ENCODE assay signal across 14 cellular contexts in genomic region chr6:34393968-34394305, GRCh38. TPM values are rescaled to one million over a fixed set of nuclear protein-coding genes. Genes with fewer than 3 reads are reported as not detected.
DNase-seq lines count a peak whose midpoint lies in the region; ATAC-seq and TF ChIP-seq lines count a peak whose summit lies in the region.
"Had no signal": no experiment of that assay in that cellular context is flagged by ENCODE, and none has a peak within 500 bp of the region (broad histone marks: within the 10 kb centered on the region; RNA-seq: fewer than 3 reads in every experiment).

No MANE protein-coding gene starts in this region.

- H3K4me3 ChIP-seq in Karpas-422 (ENCODE audit: low read length): peak overlapping the region; percentile 2; the same call in 1 of the 2 replicates
- H3K4me3 ChIP-seq in psoas muscle: peak overlapping the region; percentile 76
- H3K4me3 ChIP-seq in GM23248: no peak overlapping the region

- peak overlapping the region; percentile 97 for H3K4me3 Mint-ChIP-seq in activated naive CD4-positive, alpha-beta T cell treated with anti-CD3 and anti-CD28 coated beads, Interleukin-2, amount 50 U/mL, for 24 hours
- peak overlapping the region; percentile 12 for H3K4me3 Mint-ChIP-seq in chondrocyte (ENCODE audit: unreplicated experiment)

- no peak for DNase-seq in activated naive CD4-positive, alpha-beta T cell treated with Interleukin-2 at 50 U/mL for 16 hours
- DNase-seq in Karpas-422 (no peak), chondrocyte (ENCODE audit: low spot score) (no peak), psoas muscle (no peak), HCEC 1CT (no peak), GM23248 (no peak)
- DNase-seq in stimulated activated CD4-positive, alpha-beta T cell treated with anti-CD3 and anti-CD28 coated beads, Interleukin-2, amount 100 ng/mL, for 24 hours: no peak
- DNase-seq: activated effector memory CD4-positive, alpha-beta T cell treated with Interleukin-2 at 50 U/mL for 16 hours; spleen; substantia nigra had no signal

- peaks cover 19% of the 10 kb centered on the region for H3K4me1 Mint-ChIP-seq in activated naive CD4-positive, alpha-beta T cell treated with anti-CD3 and anti-CD28 coated beads, Interleukin-2, amount 50 U/mL, for 24 hours
- peaks cover 15% of the 10 kb centered on the region for H3K4me1 Mint-ChIP-seq in chondrocyte (ENCODE audit: low read depth)

- H3K9me3 ChIP-seq in Karpas-422 (ENCODE audit: low read length) (peaks cover 3% of the 10 kb centered on the region), psoas muscle (peaks cover 9% of the 10 kb centered on the region), GM23248 (ENCODE audit: low read depth) (no peaks in the 10 kb centered on the region)

- H4K20me1 ChIP-seq in Karpas-422 (ENCODE audit: insufficient read depth, low read depth, low read length): no peaks in the 10 kb centered on the region
- H4K20me1 ChIP-seq in GM23248 (ENCODE audit: insufficient read depth): no peaks in the 10 kb centered on the region; the same call in 1 of the 2 replicates

- H3K36me3 ChIP-seq in Karpas-422 (ENCODE audit: insufficient read depth, low read length) (no peaks in the 10 kb centered on the region; the same call in 1 of the 2 replicates), psoas muscle (ENCODE audit: insufficient read depth in 1 of 2, low read depth in 1 of 2) (no peaks in the 10 kb centered on the region), GM23248 (ENCODE audit: low read depth) (no peaks in the 10 kb centered on the region)
- H3K36me3 ChIP-seq: spleen had no signal

- peak overlapping the region; percentile 90 for H3K27ac ChIP-seq in Karpas-422 (ENCODE audit: low read length)
- peak overlapping the region; percentile 38 for H3K27ac ChIP-seq in psoas muscle
- H3K27ac ChIP-seq in GM23248: no peak overlapping the region

- no peaks in the 10 kb centered on the region for H3K9me3 Mint-ChIP-seq in activated naive CD4-positive, alpha-beta T cell treated with anti-CD3 and anti-CD28 coated beads, Interleukin-2, amount 50 U/mL, for 24 hours
- H3K9me3 Mint-ChIP-seq in chondrocyte (ENCODE audit: low read depth): peaks cover 8% of the 10 kb centered on the region

- H3K9ac ChIP-seq in Karpas-422 (ENCODE audit: low read length) (no peak overlapping the region; the same call in 1 of the 2 replicates), GM23248 (no peak overlapping the region)

- in situ Hi-C loops in GM23248 (cut with MboI): no loop called here

- H3K36me3 Mint-ChIP-seq in activated naive CD4-positive, alpha-beta T cell treated with anti-CD3 and anti-CD28 coated beads, Interleukin-2, amount 50 U/mL, for 24 hours: no peaks in the 10 kb centered on the region
- H3K36me3 Mint-ChIP-seq in chondrocyte (ENCODE audit: low read depth): peaks cover 1% of the 10 kb centered on the region

- H2AFZ ChIP-seq in Karpas-422 (ENCODE audit: low read length): no peak overlapping the region
- no peak overlapping the region for H2AFZ ChIP-seq in GM23248

- H3K27me3 ChIP-seq in Karpas-422 (ENCODE audit: low read length) (no peaks in the 10 kb centered on the region), psoas muscle (ENCODE audit: insufficient read depth in 3 of 3, low read length in 2 of 3) (no peaks in the 10 kb centered on the region), GM23248 (replicated peaks; ENCODE audit: insufficient read depth) (no peaks in the 10 kb centered on the region)
- H3K27me3 ChIP-seq: spleen had no signal

- H3K9me2 ChIP-seq in Karpas-422 (replicated peaks; ENCODE audit: insufficient read depth, low read length) (no peaks in the 10 kb centered on the region), GM23248 (ENCODE audit: insufficient read depth) (no peaks in the 10 kb centered on the region)

- WGBS in psoas muscle, 3 donors: 84 to 94% (median 87%) methylated on average over 3 of the region's 3 CpGs
- WGBS in GM23248 (ENCODE audit: low coverage in 1 of 2, low lambda C conversion rate in 2 of 2, missing lambda C conversion rate in 2 of 2), 2 experiments: 82 to 90% methylated on average over 3 of the region's 3 CpGs

- H3K27me3 Mint-ChIP-seq in activated naive CD4-positive, alpha-beta T cell treated with anti-CD3 and anti-CD28 coated beads, Interleukin-2, amount 50 U/mL, for 24 hours: no peaks in the 10 kb centered on the region
- no peaks in the 10 kb centered on the region for H3K27me3 Mint-ChIP-seq in chondrocyte (ENCODE audit: low read depth)

- H3F3A ChIP-seq in GM23248 (ENCODE audit: insufficient read depth): peaks cover 11% of the 10 kb centered on the region

- peaks cover 38% of the 10 kb centered on the region for H3K79me2 ChIP-seq in Karpas-422 (ENCODE audit: low read length)
- H3K79me2 ChIP-seq in GM23248 (ENCODE audit: insufficient read depth): peaks cover 33% of the 10 kb centered on the region

- H3K4me1 ChIP-seq in Karpas-422 (ENCODE audit: low read length): peaks cover 22% of the 10 kb centered on the region
- H3K4me1 ChIP-seq in psoas muscle: peaks cover 35% of the 10 kb centered on the region
- H3K4me1 ChIP-seq in GM23248 (ENCODE audit: insufficient read depth): peaks cover 7% of the 10 kb centered on the region

- H3K27ac Mint-ChIP-seq in activated naive CD4-positive, alpha-beta T cell treated with anti-CD3 and anti-CD28 coated beads, Interleukin-2, amount 50 U/mL, for 24 hours: peak overlapping the region; percentile 38
- no peak overlapping the region for H3K27ac Mint-ChIP-seq in chondrocyte (ENCODE audit: unreplicated experiment)

- ATAC-seq in psoas muscle: no peak
- ATAC-seq: activated CD4-positive, CD25-positive, alpha-beta regulatory T cell treated with anti-CD3 and anti-CD28 coated beads, Interleukin-2, amount 50 U/mL, for 24 hours; HCT116; Panc1 had no signal

- no peak for TF ChIP-seq CTCF in chondrocyte (IDR thresholded peaks at IDR 0.05)
- TF ChIP-seq CTCF in psoas muscle (IDR thresholded peaks at IDR 0.05): no peak

- intact Hi-C loops in psoas muscle (cut with DNase I): loop anchor here (2.0 to 5.0 kb wide), 3 partner anchors 67 to 145 kb away; partner anchors contain the start of gene SMIM29 (in 2 of the 2)

- H3K4me2 ChIP-seq in Karpas-422 (ENCODE audit: low read depth, low read length, poor library complexity, severe bottlenecking) (peak overlapping the region; percentile 100), GM23248 (ENCODE audit: unreplicated experiment) (no peak overlapping the region)

RNA-seq across cellular contexts. Expression of gene NUDT3, which starts 1.5 kb away (rescaled TPM):
- total RNA-seq in Karpas-422 (2014; rRNA removed; shearing (Covaris generic); ENCODE audit: low replicate concordance): 33.7 and 41.7 TPM in 2 replicates
- 21.6 to 25.9 TPM (median 22.0 TPM) in 3 replicates for total RNA-seq in chondrocyte
- 10 to 100 TPM; 33.3 to 70.5 (median 50.6) TPM for total RNA-seq in psoas muscle
- polyA plus RNA-seq in psoas muscle: 10 to 100 TPM; 10.6 to 19.9 (median 17.9) TPM
- 11.5 and 13.8 TPM in 2 replicates for total RNA-seq in GM23248 (2014; rRNA removed; shearing (Covaris generic))
- 8.1 and 8.9 TPM in 2 replicates for polyA plus RNA-seq in GM23248 (2016; fragmentation: Nextera tagmentation; extraction: Ambion mirVana)

RNA-seq across cellular contexts. Expression of gene RPS10, which starts 31.9 kb away (rescaled TPM):
- 2,938 and 3,077 TPM in 2 replicates for total RNA-seq in Karpas-422 (2014; rRNA removed; shearing (Covaris generic); ENCODE audit: low replicate concordance)
- total RNA-seq in chondrocyte (751 to 941 TPM (median 771 TPM) in 3 replicates), psoas muscle (100 to 1,000 TPM; 601 to 836 (median 791) TPM)
- polyA plus RNA-seq in psoas muscle (1,000 to 10,000 TPM; 1,402 to 2,522 (median 1,825) TPM), GM23248 (2016; fragmentation: Nextera tagmentation; extraction: Ambion mirVana) (573 and 596 TPM in 2 replicates)
- 1,857 and 2,539 TPM in 2 replicates for total RNA-seq in GM23248 (2014; rRNA removed; shearing (Covaris generic))
